Comparison of ENCODE assay signal across 15 cellular contexts in genomic region chr1:200388791-200389190, GRCh38.
"Had no signal": no experiment of that assay in that cellular context is flagged by ENCODE, and none has a peak within 500 bp of the region (broad histone marks: within the 10 kb centered on the region; RNA-seq: fewer than 3 reads in every experiment).

No MANE protein-coding gene starts in this region.

- DNase-seq: activated CD4-positive, alpha-beta T cell treated with anti-CD3 and anti-CD28 coated beads for 1 hour; activated CD4-positive, alpha-beta T cell treated with anti-CD3 and anti-CD28 coated beads, Interleukin-2, amount 50 U/mL, for 48 hours; activated CD8-positive, alpha-beta memory T cell treated with anti-CD3 and anti-CD28 coated beads, Interleukin-2, amount 10 ng/mL, durations not matched to agents 7 days and 5 days; activated gamma-delta T cell; activated T-cell treated with anti-CD3 and anti-CD28 coated beads, Interleukin-2, amount 50 U/mL, for 24 hours; amygdala; dermis blood vessel endothelial cell; hypothalamus; left cardiac atrium; ovary; stimulated activated CD4-positive, alpha-beta T cell treated with anti-CD3 and anti-CD28 coated beads, Interleukin-15, amount 100 ng/mL, for 24 hours; stimulated activated CD4-positive, alpha-beta T cell treated with anti-CD3 and anti-CD28 coated beads, Interleukin-4, amount 100 ng/mL, for 4 hours; stomach had no signal

- H3K27ac ChIP-seq: ovary, stomach, thoracic aorta had no signal

- H3K9me3 ChIP-seq: ovary, stomach, thoracic aorta had no signal

- H3K27me3 ChIP-seq: ovary, stomach had no signal

- H3K4me1 ChIP-seq: stomach had no signal

- ATAC-seq: activated CD8-positive, alpha-beta memory T cell treated with anti-CD3 and anti-CD28 coated beads, Interleukin-2, amount 10 ng/mL, durations not matched to agents 7 days and 5 days; left cardiac atrium had no signal

- H3K36me3 ChIP-seq: ovary, stomach, thoracic aorta had no signal

- H3K4me3 ChIP-seq: lung, ovary, stomach, thoracic aorta had no signal
